Comparison of ENCODE assay signal across 13 cellular contexts in the genomic region with DNA sequence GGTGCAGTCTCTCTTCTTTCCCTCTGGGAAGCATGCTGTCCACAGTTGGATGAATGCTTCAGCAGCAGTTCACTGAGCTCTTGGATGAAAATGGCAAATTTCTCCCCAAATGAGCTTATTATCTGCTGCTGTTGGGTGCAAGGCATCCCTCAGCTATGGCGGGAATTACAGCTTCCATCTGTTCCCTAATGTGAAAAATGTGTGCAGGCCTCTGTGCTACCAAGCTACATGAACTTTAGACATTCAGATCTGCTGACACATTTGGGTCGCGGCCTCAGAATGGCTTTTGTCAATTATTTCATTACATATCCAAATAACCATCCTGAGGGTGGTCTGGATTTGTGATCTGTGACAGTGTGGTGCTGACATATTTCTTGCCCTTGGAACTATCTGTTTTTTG.
A peak's percentile ranks its signal among the peaks of the same experiment; 100 is the strongest.
DNase-seq lines count a peak whose midpoint lies in the region; TF ChIP-seq lines count a peak whose summit lies in the region.
"Had no signal": no experiment of that assay in that cellular context is flagged by ENCODE, and none has a peak within 500 bp of the region (broad histone marks: within the 10 kb centered on the region; RNA-seq: fewer than 3 reads in every experiment).

No MANE protein-coding gene starts in this region.

- H3K36me3 ChIP-seq in SJCRH30: no peaks in the 10 kb centered on the region
- H3K36me3 ChIP-seq in effector memory CD4-positive, alpha-beta T cell (ENCODE audit: control insufficient read depth, insufficient read depth, low read length): no peaks in the 10 kb centered on the region
- H3K36me3 ChIP-seq: HAP-1 had no signal

- no peaks in the 10 kb centered on the region for H3K27me3 ChIP-seq in SJCRH30
- H3K27me3 ChIP-seq in effector memory CD4-positive, alpha-beta T cell (replicated peaks; ENCODE audit: control insufficient read depth, insufficient read depth, low read length, poor library complexity, severe bottlenecking): no peaks in the 10 kb centered on the region

- no peak overlapping the region for H3K4me3 ChIP-seq in AG10803 (ENCODE audit: low read length)
- no peak overlapping the region for H3K4me3 ChIP-seq in SJCRH30
- H3K4me3 ChIP-seq in effector memory CD4-positive, alpha-beta T cell (ENCODE audit: insufficient read depth, low read depth, low read length, poor library complexity, severe bottlenecking): no peak overlapping the region
- H3K4me3 ChIP-seq: HAP-1 had no signal

- no peak for TF ChIP-seq CTCF in AG10803 (conservative IDR thresholded peaks at IDR 0.05; ENCODE audit: low read length)

- H3K4me1 ChIP-seq in SJCRH30: peaks cover 68% of the 10 kb centered on the region
- no peaks in the 10 kb centered on the region for H3K4me1 ChIP-seq in effector memory CD4-positive, alpha-beta T cell (ENCODE audit: control insufficient read depth, insufficient read depth, low read length, poor library complexity, severe bottlenecking)
- H3K4me1 ChIP-seq: Caco-2 had no signal

- peak overlapping the region; percentile 2; the same call in 1 of the 2 replicates for H3K27ac ChIP-seq in SJCRH30
- H3K27ac ChIP-seq in effector memory CD4-positive, alpha-beta T cell (ENCODE audit: insufficient read depth, low read length, poor library complexity, severe bottlenecking): no peak overlapping the region

- DNase-seq in AG10803 (ENCODE audit: low read depth) (peak; percentile 83), EH (ENCODE audit: low read depth) (peak; percentile 42), SJCRH30 (peak; percentile 29 to 50), fibroblast of peridontal ligament (ENCODE audit: extremely low read depth) (peak; percentile 40), SHP77 (lab: John Stamatoyannopoulos, UW) (no peak)
- no peak for DNase-seq in effector memory CD4-positive, alpha-beta T cell
- DNase-seq in activated CD4-positive, alpha-beta T cell treated with anti-CD3 and anti-CD28 coated beads, Interleukin-2, amount 50 U/mL, for 1 hour: no peak
- DNase-seq: Caco-2; CD4-positive, CD25-positive, alpha-beta regulatory T cell; NCI-H2029; NCI-H524 treated with DMSO at 0.1 percent for 48 hours; RPMI8226 had no signal

- peaks cover 8% of the 10 kb centered on the region for H3K9me3 ChIP-seq in SJCRH30 (replicated peaks)
- H3K9me3 ChIP-seq in effector memory CD4-positive, alpha-beta T cell (ENCODE audit: control insufficient read depth, low read length): no peaks in the 10 kb centered on the region
- H3K9me3 ChIP-seq: Caco-2, HAP-1 had no signal

Comparison
In these comparisons a context has a peak if more than half of its experiments do, and no peak if none do; other contexts are left out.
1. DNase-seq: peak in AG10803 (single experiment), EH (single experiment), SJCRH30 (2 of 2) and fibroblast of peridontal ligament (single experiment); none in SHP77 (0 of 2), effector memory CD4-positive, alpha-beta T cell (0 of 3) and activated CD4-positive, alpha-beta T cell treated with anti-CD3 and anti-CD28 coated beads, Interleukin-2, amount 50 U/mL, for 1 hour (single experiment).